In genomic region chr20:32763202-32763999, GRCh38 we compare ENCODE assay signal across 1 cellular context.
TF ChIP-seq lines count a peak whose summit lies in the region.

No MANE protein-coding gene starts in this region.

TF ChIP-seq in H1, 55 proteins besides CTCF, POLR2A, EP300 and RAD21 (continued from another document):
- TF ChIP-seq FOSL1 (IDR thresholded peaks at IDR 0.05; ENCODE audit: insufficient read depth, low read depth, low read length) = no peak
- TF ChIP-seq TBP (IDR thresholded peaks at IDR 0.05; ENCODE audit: low read depth, low read length) = no peak
TF ChIP-seq in H1: peak in this region for 5.
